8 cellular contexts compared by ENCODE assay signal in the genomic region with DNA sequence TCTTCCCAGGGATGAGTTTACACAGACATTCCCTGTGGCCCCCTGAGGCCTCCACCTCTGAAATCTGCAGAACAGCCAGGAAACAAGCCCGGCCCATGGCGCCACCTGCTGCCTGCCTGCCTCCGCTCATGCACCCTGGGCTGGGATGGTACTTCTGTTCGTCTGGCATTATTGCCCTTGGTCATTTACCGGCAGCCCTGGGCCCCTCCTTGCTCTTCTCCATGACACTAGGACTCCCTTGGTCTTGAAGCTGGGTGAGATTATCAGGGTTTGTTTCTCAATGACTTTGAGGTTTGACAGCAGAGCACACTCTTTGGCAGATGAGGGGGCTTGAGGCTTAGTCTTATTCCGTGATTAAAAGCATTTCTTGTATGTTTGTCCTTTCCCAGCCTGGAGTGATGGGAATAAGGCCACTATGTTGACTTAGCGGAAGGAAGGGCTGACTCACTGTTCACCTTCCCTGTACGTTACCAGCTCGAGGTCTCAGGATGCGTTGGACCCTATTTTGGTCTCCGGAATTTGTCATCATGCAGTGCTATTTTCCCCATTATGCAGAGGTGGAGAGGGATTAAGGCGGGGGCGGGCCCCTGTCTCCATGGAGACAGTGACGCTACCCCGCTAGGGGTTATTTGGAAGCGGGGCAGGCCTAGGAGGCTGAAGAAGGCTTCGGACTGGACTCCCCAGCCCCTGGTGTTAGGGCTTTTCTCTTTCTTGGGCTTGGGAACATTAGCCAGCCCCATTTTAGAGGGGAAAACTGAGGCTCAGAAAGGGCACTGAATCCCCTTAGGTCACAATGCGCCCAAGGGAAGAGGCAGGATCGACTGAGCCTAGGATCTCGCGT. TPM values are rescaled to one million over a fixed set of nuclear protein-coding genes. Genes with fewer than 3 reads are reported as not detected.
DNase-seq lines count a peak whose midpoint lies in the region; ATAC-seq and TF ChIP-seq lines count a peak whose summit lies in the region.

No MANE protein-coding gene starts in this region.

- peaks cover 6% of the 10 kb centered on the region; the same call in 1 of the 2 replicates for H3K36me3 ChIP-seq in RWPE2 (ENCODE audit: low read depth)
- peaks cover 0 to 25% of the 10 kb centered on the region in 2 donors for H3K36me3 ChIP-seq in gastroesophageal sphincter
- H3K36me3 ChIP-seq in neuron (ENCODE audit: insufficient read depth, low read length) = peaks cover 4% of the 10 kb centered on the region
- H3K36me3 ChIP-seq in subcutaneous abdominal adipose tissue (ENCODE audit: control insufficient read depth in 5 of 5, insufficient read depth in 5 of 5, low read length in 5 of 5) = peaks cover 10 to 15% (median 12%) of the 10 kb centered on the region in 5 donors

- no peak for TF ChIP-seq POLR2A in gastroesophageal sphincter (IDR thresholded peaks at IDR 0.05)

- H3K9me3 ChIP-seq in RWPE2 (ENCODE audit: severe bottlenecking) = no peaks in the 10 kb centered on the region
- no peaks in the 10 kb centered on the region for H3K9me3 ChIP-seq in gastroesophageal sphincter
- H3K9me3 ChIP-seq in neuron (ENCODE audit: low read length) = no peaks in the 10 kb centered on the region
- H3K9me3 ChIP-seq in subcutaneous abdominal adipose tissue (ENCODE audit: control insufficient read depth in 5 of 5, low read length in 5 of 5) = no peaks in the 10 kb centered on the region

- H3K9ac ChIP-seq in subcutaneous abdominal adipose tissue (ENCODE audit: low read length in 5 of 5) = peak overlapping the region; percentile 90 to 99 (median 97)

- H3K27me3 ChIP-seq in RWPE2 (ENCODE audit: insufficient read depth, poor library complexity, severe bottlenecking) (no peaks in the 10 kb centered on the region), gastroesophageal sphincter (no peaks in the 10 kb centered on the region), neuron (ENCODE audit: insufficient read depth, low read length) (peaks cover 2% of the 10 kb centered on the region), subcutaneous abdominal adipose tissue (ENCODE audit: control insufficient read depth in 5 of 5, insufficient read depth in 4 of 5, low read length in 5 of 5) (no peaks in the 10 kb centered on the region)

- in situ Hi-C loops in KBM-7 (cut with MboI; ENCODE audit: low pct_unique_long_range_greater_than_20kb, low sequenced_read_pairs) = no loop called here

- peak overlapping the region; percentile 46 for H3K4me3 ChIP-seq in RWPE2 (ENCODE audit: severe bottlenecking)
- H3K4me3 ChIP-seq in gastroesophageal sphincter = peak overlapping the region; percentile 49 to 89
- peak overlapping the region; percentile 66 for H3K4me3 ChIP-seq in neuron (ENCODE audit: low read length)
- peak overlapping the region; percentile 81 to 96 (median 93) for H3K4me3 ChIP-seq in subcutaneous abdominal adipose tissue (ENCODE audit: low read depth in 1 of 5, low read length in 5 of 5)

- peak; percentile 41 for TF ChIP-seq CTCF in RWPE2 (IDR thresholded peaks at IDR 0.05; ENCODE audit: poor library complexity, severe bottlenecking)
- peak in 3 of 4 experiments; percentile 33 to 63 (median 50) for TF ChIP-seq CTCF in gastroesophageal sphincter (IDR thresholded peaks at IDR 0.05)

- TF ChIP-seq EP300 in gastroesophageal sphincter (IDR thresholded peaks at IDR 0.05) = no peak

- peak overlapping the region; percentile 89 for H2AFZ ChIP-seq in neuron (ENCODE audit: low read depth, low read length)

- DNase-seq in DMS114 treated with DMSO at 0.1 percent for 48 hours (lab: John Stamatoyannopoulos, UW; ENCODE audit: unreplicated experiment) = peak; percentile 51
- peak; percentile 86 for DNase-seq in KBM-7
- DNase-seq in RWPE2 (ENCODE audit: low spot score) = no peak
- DNase-seq in activated naive CD4-positive, alpha-beta T cell (lab: John Stamatoyannopoulos, UW) = peak; percentile 13 to 55 (median 31)

- ATAC-seq in GM21576 (IDR thresholded peaks at IDR 0.05; ENCODE audit: unreplicated experiment) = peak; percentile 22
- peak; percentile 54 for ATAC-seq in RWPE2 (ENCODE audit: low read depth)
- ATAC-seq in gastroesophageal sphincter = peak; percentile 62

- peaks cover 3% of the 10 kb centered on the region for H3K4me1 ChIP-seq in RWPE2 (ENCODE audit: insufficient read depth, poor library complexity, severe bottlenecking)
- peaks cover 0 to 36% (median 16%) of the 10 kb centered on the region in 3 donors for H3K4me1 ChIP-seq in gastroesophageal sphincter
- peaks cover 21% of the 10 kb centered on the region for H3K4me1 ChIP-seq in neuron (ENCODE audit: insufficient read depth, low read length)
- peaks cover 8 to 34% (median 23%) of the 10 kb centered on the region in 5 donors for H3K4me1 ChIP-seq in subcutaneous abdominal adipose tissue (ENCODE audit: control insufficient read depth in 5 of 5, insufficient read depth in 5 of 5, low read length in 5 of 5)

- H3K27ac ChIP-seq in RWPE2 (ENCODE audit: poor library complexity, severe bottlenecking) = peak overlapping the region; percentile 43
- H3K27ac ChIP-seq in gastroesophageal sphincter = peak overlapping the region; percentile 85 to 97 (median 94)
- H3K27ac ChIP-seq in subcutaneous abdominal adipose tissue (ENCODE audit: low read depth, low read length) = peak overlapping the region; percentile 98

- WGBS in gastroesophageal sphincter (ENCODE audit: low coverage in 1 of 2), 2 donors = 0 to 27% methylated on average over 3 to 6 of the region's 21 CpGs

RNA-seq across cellular contexts. Expression of gene PEX5, which starts 0.7 kb away (rescaled TPM):
- 10 to 100 TPM; 36.8 to 53.2 (median 47.4) TPM for total RNA-seq in gastroesophageal sphincter

RNA-seq across cellular contexts. Expression of gene CLSTN3, which starts 58.6 kb away (rescaled TPM):
- 10 to 100 TPM; 13.9 to 34.3 (median 17.4) TPM for total RNA-seq in gastroesophageal sphincter

Comparison
In these comparisons a context has a peak if more than half of its experiments do, and no peak if none do; other contexts are left out.
1. H3K27ac ChIP-seq: peak in every context shown above with its lines; median percentile 98 in subcutaneous abdominal adipose tissue; 94 in gastroesophageal sphincter; 43 in RWPE2.